In the genomic region with DNA sequence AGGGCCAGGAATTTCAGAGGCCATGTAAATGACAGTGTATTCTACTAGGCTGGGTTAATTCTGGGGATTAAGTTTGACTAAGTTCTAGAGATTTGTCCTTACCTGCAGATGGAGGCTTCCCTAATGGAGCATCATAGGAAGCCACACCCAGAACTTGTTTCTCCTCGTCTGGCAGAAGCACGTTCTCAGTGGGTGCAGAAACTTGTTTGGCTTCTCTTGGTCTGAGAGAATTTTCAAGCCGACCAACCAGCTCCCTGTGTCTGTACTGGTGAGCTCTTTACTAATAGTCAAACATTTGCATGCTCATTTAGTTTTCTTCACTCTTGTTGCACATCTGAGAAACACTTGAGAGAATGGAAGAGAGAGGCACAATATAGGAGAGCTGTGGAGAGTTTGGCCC, we compare ENCODE assay signal across 9 cellular contexts. TPM values are rescaled to one million over a fixed set of nuclear protein-coding genes. Genes with fewer than 3 reads are reported as not detected.
DNase-seq lines count a peak whose midpoint lies in the region; ATAC-seq and TF ChIP-seq lines count a peak whose summit lies in the region.
"Had no signal": no experiment of that assay in that cellular context is flagged by ENCODE, and none has a peak within 500 bp of the region (broad histone marks: within the 10 kb centered on the region; RNA-seq: fewer than 3 reads in every experiment).

No MANE protein-coding gene starts in this region.

- H3K14ac ChIP-seq in IMR-90 (replicated peaks; ENCODE audit: low read depth, low read length): no peak overlapping the region

- peaks cover 2% of the 10 kb centered on the region; the same call in 1 of the 2 replicates for H3K9me3 ChIP-seq in IMR-90 (ENCODE audit: control insufficient read depth, insufficient read depth, low read length)

- H3K4me2 ChIP-seq in IMR-90 (ENCODE audit: low read depth, low read length): no peak overlapping the region

- no peak overlapping the region for H3K4me3 ChIP-seq in IMR-90 (ENCODE audit: insufficient read depth, low read depth, low read length)
- peak overlapping the region in 6 of 59 donors; percentile 73 to 86 (median 80) for H3K4me3 ChIP-seq in dorsolateral prefrontal cortex
- no peak overlapping the region for H3K4me3 ChIP-seq in brain microvascular endothelial cell (ENCODE audit: low read depth, low read length)

- H3K27me3 ChIP-seq in IMR-90 (ENCODE audit: control insufficient read depth, insufficient read depth, low read length): no peaks in the 10 kb centered on the region
- no peaks in the 10 kb centered on the region for H3K27me3 ChIP-seq in dorsolateral prefrontal cortex
- no peaks in the 10 kb centered on the region for H3K27me3 ChIP-seq in brain microvascular endothelial cell (replicated peaks)

- peak overlapping the region; percentile 33; the same call in 1 of the 2 replicates for H4K5ac ChIP-seq in IMR-90 (ENCODE audit: low read depth, low read length)

- TF ChIP-seq CTCF in IMR-90 (conservative IDR thresholded peaks at IDR 0.05; ENCODE audit: low read depth, low read length): no peak
- TF ChIP-seq CTCF in dorsolateral prefrontal cortex (IDR thresholded peaks at IDR 0.05 in 54 of 56, conservative IDR thresholded peaks at IDR 0.05 in 2 of 56; ENCODE audit: low read depth in 1 of 56, partially characterized antibody in 56 of 56): no peak
- TF ChIP-seq CTCF in brain microvascular endothelial cell (IDR thresholded peaks at IDR 0.05; ENCODE audit: low read depth, low read length, missing control alignments): no peak

- no peaks in the 10 kb centered on the region for H4K20me1 ChIP-seq in IMR-90 (ENCODE audit: insufficient read depth, low read length)

- H3K18ac ChIP-seq in IMR-90 (ENCODE audit: low read depth, low read length): no peak overlapping the region

- WGBS in IMR-90 (ENCODE audit: extremely low coverage in 2 of 2, insufficient read length in 1 of 2), 2 experiments: no CpG with 5 or more reads among the region's 3 CpGs

- H3K23ac ChIP-seq in IMR-90 (ENCODE audit: low read depth, low read length): no peak overlapping the region

- H3K4me1 Mint-ChIP-seq in stimulated activated memory B cell treated with anti-CD40 and anti-IgM and Interleukin-4, amounts not matched to agents 10 μg/mL and 1 μg/mL and 100 μg/mL, for 72 hours: peaks cover 35% of the 10 kb centered on the region

- dilution Hi-C loops in IMR-90 (cut with HindIII; ENCODE audit: low sequenced_read_pairs, unreplicated experiment): no loop called here

- CTCF ChIA-PET in IMR-90 (lab: Yijun Ruan, JAX): no interaction called here

- peaks cover 5% of the 10 kb centered on the region for H3K4me1 ChIP-seq in IMR-90 (ENCODE audit: control insufficient read depth, insufficient read depth, low read length)

- ATAC-seq in GM21390 (IDR thresholded peaks at IDR 0.05; ENCODE audit: unreplicated experiment) (peak; percentile 44), IMR-90 (ENCODE audit: low read depth) (no peak)
- ATAC-seq in stimulated activated memory B cell treated with anti-CD40 and anti-IgM and Interleukin-4, amounts not matched to agents 10 μg/mL and 1 μg/mL and 100 μg/mL, for 72 hours: no peak

- H3K9me3 Mint-ChIP-seq in stimulated activated memory B cell treated with anti-CD40 and anti-IgM and Interleukin-4, amounts not matched to agents 10 μg/mL and 1 μg/mL and 100 μg/mL, for 72 hours: no peaks in the 10 kb centered on the region
- H3K9me3 Mint-ChIP-seq: activated naive CD4-positive, alpha-beta T cell treated with anti-CD3 and anti-CD28 coated beads, Interleukin-2, amount 50 U/mL, for 72 hours had no signal

- H3K36me3 Mint-ChIP-seq in stimulated activated memory B cell treated with anti-CD40 and anti-IgM and Interleukin-4, amounts not matched to agents 10 μg/mL and 1 μg/mL and 100 μg/mL, for 72 hours: no peaks in the 10 kb centered on the region

- H2BK15ac ChIP-seq in IMR-90 (ENCODE audit: low read depth, low read length): peak overlapping the region; percentile 24; the same call in 1 of the 3 replicates

- H3K36me3 ChIP-seq in IMR-90 (ENCODE audit: control insufficient read depth, insufficient read depth, low read length): no peaks in the 10 kb centered on the region
- H3K36me3 ChIP-seq in brain microvascular endothelial cell (replicated peaks): no peaks in the 10 kb centered on the region

- no TSS peak for BruUV-seq in IMR-90 (replicated peaks; lab: Mats Ljungman, UMichigan)

- no peak for TF ChIP-seq RAD21 in IMR-90 (IDR thresholded peaks at IDR 0.05; ENCODE audit: low read length)

- peaks cover 5 to 16% of the 10 kb centered on the region in 2 experiments; a peak in 3 of 4 replicates for H3K79me1 ChIP-seq in IMR-90 (ENCODE audit: low read depth in 1 of 2, low read length in 2 of 2)

- H2BK120ac ChIP-seq in IMR-90 (ENCODE audit: low read depth, low read length): peak overlapping the region; percentile 37; the same call in 1 of the 2 replicates

- no peak overlapping the region for H3K56ac ChIP-seq in IMR-90 (ENCODE audit: extremely low read depth, insufficient read depth, low read length)

- H3K4me3 Mint-ChIP-seq in stimulated activated memory B cell treated with anti-CD40 and anti-IgM and Interleukin-4, amounts not matched to agents 10 μg/mL and 1 μg/mL and 100 μg/mL, for 72 hours: peak overlapping the region; percentile 92

- peak overlapping the region in 1 of 2 experiments; percentile 24; a peak in 1 of 4 replicates for H4K8ac ChIP-seq in IMR-90 (ENCODE audit: low read depth in 2 of 2, low read length in 2 of 2)

- in situ Hi-C loops in IMR-90 (cut with MboI; ENCODE audit: low sequenced_read_pairs) (no loop called here), brain microvascular endothelial cell (cut with HindIII; ENCODE audit: low pct_ligation_motif_present, low sequenced_read_pairs) (no loop called here)

- H2AK5ac ChIP-seq in IMR-90 (ENCODE audit: low read depth, low read length): no peak overlapping the region; the same call in 1 of the 2 replicates

- peak overlapping the region; percentile 97 for H3K27ac Mint-ChIP-seq in stimulated activated memory B cell treated with anti-CD40 and anti-IgM and Interleukin-4, amounts not matched to agents 10 μg/mL and 1 μg/mL and 100 μg/mL, for 72 hours

- no peaks in the 10 kb centered on the region for H3K27me3 Mint-ChIP-seq in stimulated activated memory B cell treated with anti-CD40 and anti-IgM and Interleukin-4, amounts not matched to agents 10 μg/mL and 1 μg/mL and 100 μg/mL, for 72 hours

- H2AFZ ChIP-seq in IMR-90 (replicated peaks; ENCODE audit: low read length, poor library complexity): peak overlapping the region; percentile 74

- H3K4ac ChIP-seq in IMR-90 (ENCODE audit: low read depth, low read length): no peak overlapping the region

- POLR2A ChIA-PET in IMR-90 (lab: Charles Lee; ENCODE audit: unreplicated experiment): no interaction called here

- peak overlapping the region; percentile 57; the same call in 1 of the 2 replicates for H2BK20ac ChIP-seq in IMR-90 (ENCODE audit: low read depth, low read length)

- no peak overlapping the region for H4K91ac ChIP-seq in IMR-90 (ENCODE audit: insufficient read depth, low read depth, low read length)

- H3K27ac ChIP-seq in IMR-90 (ENCODE audit: insufficient read depth, low read length) (no peak overlapping the region), dorsolateral prefrontal cortex (peak overlapping the region in 47 of 59 donors; percentile 4 to 97 (median 91)), brain microvascular endothelial cell (no peak overlapping the region)

- H2AK9ac ChIP-seq in IMR-90 (replicated peaks; ENCODE audit: low read depth, low read length, poor library complexity): no peak overlapping the region

- intact Hi-C loops in IMR-90 (cut with micrococcal nuclease) (no loop called here), dorsolateral prefrontal cortex (cut with DNase I) (no loop called here)

- H2BK5ac ChIP-seq in IMR-90 (ENCODE audit: low read depth, low read length, poor library complexity, severe bottlenecking): no peak overlapping the region

- no peaks in the 10 kb centered on the region for H3K9me1 ChIP-seq in IMR-90 (ENCODE audit: insufficient read depth, low read length)

- H3K9ac ChIP-seq in IMR-90 (ENCODE audit: low read depth, low read length): no peak overlapping the region

- DNase-seq in IMR-90 (no peak), dorsolateral prefrontal cortex (no peak), brain microvascular endothelial cell (no peak), retina (no peak), NCI-H510A treated with DMSO at 0.1 percent for 48 hours (lab: John Stamatoyannopoulos, UW) (no peak)
- DNase-seq: SIG-M5 had no signal

- TF ChIP-seq POLR2A in IMR-90 (IDR thresholded peaks at IDR 0.05; ENCODE audit: low read depth, low read length): no peak

TF ChIP-seq in IMR-90, 13 proteins besides CTCF, POLR2A, EP300 and RAD21 (continues in another document):
- TF ChIP-seq RFX5 (IDR thresholded peaks at IDR 0.05; ENCODE audit: low read depth, low read length) (no peak), FOS (IDR thresholded peaks at IDR 0.05; ENCODE audit: low read depth, low read length) (no peak), MAFK (IDR thresholded peaks at IDR 0.05; ENCODE audit: low read depth, low read length) (no peak)
- TF ChIP-seq, protein P1, sequence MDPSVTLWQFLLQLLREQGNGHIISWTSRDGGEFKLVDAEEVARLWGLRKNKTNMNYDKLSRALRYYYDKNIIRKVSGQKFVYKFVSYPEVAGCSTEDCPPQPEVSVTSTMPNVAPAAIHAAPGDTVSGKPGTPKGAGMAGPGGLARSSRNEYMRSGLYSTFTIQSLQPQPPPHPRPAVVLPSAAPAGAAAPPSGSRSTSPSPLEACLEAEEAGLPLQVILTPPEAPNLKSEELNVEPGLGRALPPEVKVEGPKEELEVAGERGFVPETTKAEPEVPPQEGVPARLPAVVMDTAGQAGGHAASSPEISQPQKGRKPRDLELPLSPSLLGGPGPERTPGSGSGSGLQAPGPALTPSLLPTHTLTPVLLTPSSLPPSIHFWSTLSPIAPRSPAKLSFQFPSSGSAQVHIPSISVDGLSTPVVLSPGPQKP (IDR thresholded peaks at IDR 0.05; ENCODE audit: borderline replicate concordance, low read depth, low read length): no peak

RNA-seq across cellular contexts. Expression of a gene that starts 0.9 kb away (rescaled TPM):
- 90.3 and 135 TPM in 2 replicates for total RNA-seq in IMR-90 (2012; rRNA removed)
- 26.1 and 28.9 TPM in 2 replicates for polyA plus RNA-seq in IMR-90 (2012; rRNA removed)
- polyA plus RNA-seq in IMR-90 (2012; cell fraction: cytosol; rRNA removed): 15.2 and 42.0 TPM in 2 replicates
- polyA plus RNA-seq in IMR-90 (2012; cell fraction: nucleus; rRNA removed; ENCODE audit: low replicate concordance): 19.7 and 67.8 TPM in 2 replicates
- 10 to 100 TPM; 12.2 to 33.2 (median 19.8) TPM for total RNA-seq in dorsolateral prefrontal cortex

RNA-seq across cellular contexts. Expression of a gene that starts 20.7 kb away (rescaled TPM):
- 12.5 and 29.4 TPM in 2 replicates for total RNA-seq in IMR-90 (2012; rRNA removed)
- 11.0 and 12.6 TPM in 2 replicates for polyA plus RNA-seq in IMR-90 (2012; rRNA removed)
- polyA plus RNA-seq in IMR-90 (2012; cell fraction: cytosol; rRNA removed): 2.2 and 4.5 TPM in 2 replicates
- 0.51 and 3.9 TPM in 2 replicates for polyA plus RNA-seq in IMR-90 (2012; cell fraction: nucleus; rRNA removed; ENCODE audit: low replicate concordance)
- 10 to 100 TPM in 57 of 120 experiments, 1 to 10 TPM in 63; 6.1 to 16.9 (median 10.0) TPM for total RNA-seq in dorsolateral prefrontal cortex

Comparison
In these comparisons a context has a peak if more than half of its experiments do, and no peak if none do; other contexts are left out.
1. H3K27ac ChIP-seq: peak in dorsolateral prefrontal cortex (47 of 59); none in IMR-90 (single experiment) and brain microvascular endothelial cell (single experiment).